In genomic region chr6:46734867-46735719, GRCh38 we compare ENCODE assay signal across 8 cellular contexts. TPM values are rescaled to one million over a fixed set of nuclear protein-coding genes. Genes with fewer than 3 reads are reported as not detected.
DNase-seq lines count a peak whose midpoint lies in the region; ATAC-seq, FAIRE-seq and TF ChIP-seq lines count a peak whose summit lies in the region.

PLA2G7 (minus strand) TSS chr6:46735375; CDS start chr6:46722891, 12,484 bp downstream.

- H3K36me3 ChIP-seq in SJSA1 = no peaks in the 10 kb centered on the region

- TF ChIP-seq CTCF in fibroblast of pulmonary artery (IDR thresholded peaks at IDR 0.05; ENCODE audit: low read length, missing control alignments) = no peak
- no peak for TF ChIP-seq CTCF in nephron progenitor cell (IDR thresholded peaks at IDR 0.05)

- no peaks in the 10 kb centered on the region for H3K36me3 Mint-ChIP-seq in nephron progenitor cell (ENCODE audit: low read depth)

- H3K27me3 ChIP-seq in SJSA1 (replicated peaks) = peaks cover 44% of the 10 kb centered on the region

- H3K27me3 Mint-ChIP-seq in nephron progenitor cell (ENCODE audit: low read depth, poor library complexity) = peaks cover 50% of the 10 kb centered on the region

- TF ChIP-seq POLR2A in GM12891 (IDR thresholded peaks at IDR 0.05; ENCODE audit: low read depth, low read length) = no peak

- ATAC-seq in GM21515 (IDR thresholded peaks at IDR 0.05; ENCODE audit: unreplicated experiment) (no peak), HG03342 (IDR thresholded peaks at IDR 0.05; ENCODE audit: unreplicated experiment) (no peak)

- H3K4me3 Mint-ChIP-seq in nephron progenitor cell = peak within 1 kb of the TSS; percentile 91

- no peaks in the 10 kb centered on the region for H3K9me3 Mint-ChIP-seq in nephron progenitor cell

- no peak within 1 kb of the TSS for H3K27ac Mint-ChIP-seq in nephron progenitor cell

- FAIRE-seq in GM12891 (lab: Jason Lieb, UNC) = no peak

- no peak within 1 kb of the TSS for H3K27ac ChIP-seq in SJSA1

- peaks cover 10% of the 10 kb centered on the region; the same call in 1 of the 2 replicates for H3K4me1 ChIP-seq in SJSA1 (replicated peaks)

- H3K4me1 Mint-ChIP-seq in nephron progenitor cell = peaks cover 12% of the 10 kb centered on the region

- H3K9me3 ChIP-seq in SJSA1 (replicated peaks) = no peaks in the 10 kb centered on the region

- H3K4me3 ChIP-seq in SJSA1 (peak within 1 kb of the TSS; percentile 21), fibroblast of pulmonary artery (replicated peaks; ENCODE audit: low read depth, low read length) (peak within 1 kb of the TSS; percentile 22)

- DNase-seq in GM12891 (ENCODE audit: insufficient read length, low spot score) (peak; percentile 5), SJSA1 (ENCODE audit: low read depth in 1 of 2, low spot score in 2 of 2) (peak in 1 of 2 experiments; percentile 20), fibroblast of pulmonary artery (ENCODE audit: low read depth) (no peak), nephron progenitor cell (peak; percentile 74), OCI-M1 (lab: John Stamatoyannopoulos, UW) (no peak)
- DNase-seq in activated naive CD4-positive, alpha-beta T cell (lab: John Stamatoyannopoulos, UW) = no peak

TF ChIP-seq in GM12891, 5 proteins besides CTCF, POLR2A, EP300 and RAD21:
- TF ChIP-seq POU2F2 (IDR thresholded peaks at IDR 0.05; ENCODE audit: low read depth, low read length) (no peak), TAF1 (IDR thresholded peaks at IDR 0.05; ENCODE audit: low read depth, low read length) (no peak), PAX5 (IDR thresholded peaks at IDR 0.05; ENCODE audit: insufficient read depth, low read length, severe bottlenecking) (no peak), POLR2AphosphoS5 (IDR thresholded peaks at IDR 0.05; ENCODE audit: low read depth, low read length) (no peak), SPI1 (IDR thresholded peaks at IDR 0.05; ENCODE audit: low read depth, low read length) (no peak)

RNA-seq across cellular contexts. Expression of gene PLA2G7, which starts in this region (rescaled TPM):
- polyA plus RNA-seq in GM12891 (2012; ENCODE audit: low read depth, missing spikeins) = not detected
- not detected in 2 replicates for total RNA-seq in SJSA1 (2014; rRNA removed; shearing (Covaris generic))

Comparison
In these comparisons a context has a peak if more than half of its experiments do, and no peak if none do; other contexts are left out.
1. DNase-seq: peak in GM12891 (single experiment) and nephron progenitor cell (single experiment); none in fibroblast of pulmonary artery (single experiment), OCI-M1 (single experiment) and activated naive CD4-positive, alpha-beta T cell (0 of 4).